ENCODE assay signal across 19 cellular contexts in genomic region chr9:78677326-78677725, GRCh38.
"Had no signal": no experiment of that assay in that cellular context is flagged by ENCODE, and none has a peak within 500 bp of the region (broad histone marks: within the 10 kb centered on the region; RNA-seq: fewer than 3 reads in every experiment).

No MANE protein-coding gene starts in this region.

- H3K27me3 Mint-ChIP-seq: activated B cell treated with CpG ODN at 0.5 μM for 24 hours; activated naive CD8-positive, alpha-beta T cell treated with anti-CD3 and anti-CD28 coated beads for 36 hours had no signal

- H3K4me1 Mint-ChIP-seq: activated B cell treated with CpG ODN at 0.5 μM for 24 hours; activated naive CD8-positive, alpha-beta T cell treated with anti-CD3 and anti-CD28 coated beads for 36 hours; natural killer cell had no signal

- H3K9me3 Mint-ChIP-seq: activated B cell treated with CpG ODN at 0.5 μM for 24 hours; activated naive CD8-positive, alpha-beta T cell treated with anti-CD3 and anti-CD28 coated beads for 36 hours; activated T-cell treated with anti-CD3 and anti-CD28 coated beads, Interleukin-2, amount 50 U/mL, for 72 hours had no signal

- ATAC-seq: activated T-cell treated with anti-CD3 and anti-CD28 coated beads, Interleukin-2, amount 50 U/mL, for 72 hours; heart left ventricle; left lung; natural killer cell; right cardiac atrium; stimulated activated naive CD8-positive, alpha-beta T cell treated with anti-CD3 and anti-CD28 coated beads, Interleukin-15, Interleukin-2, amounts not matched to agents 100 U/mL and 50 U/mL, for 24 hours had no signal

- H3K36me3 Mint-ChIP-seq: activated naive CD8-positive, alpha-beta T cell treated with anti-CD3 and anti-CD28 coated beads for 36 hours; natural killer cell had no signal

- H3K4me1 ChIP-seq: breast epithelium, heart left ventricle, left lung, transverse colon, vagina had no signal

- H3K9me3 ChIP-seq: breast epithelium, heart left ventricle, left lung, transverse colon, vagina had no signal

- H3K4me3 Mint-ChIP-seq: activated B cell treated with CpG ODN at 0.5 μM for 24 hours; activated naive CD8-positive, alpha-beta T cell treated with anti-CD3 and anti-CD28 coated beads for 36 hours; activated T-cell treated with anti-CD3 and anti-CD28 coated beads, Interleukin-2, amount 50 U/mL, for 72 hours; natural killer cell had no signal

- DNase-seq: activated B cell treated with CpG ODN at 0.5 μM for 24 hours; activated CD4-positive, alpha-beta T cell treated with anti-CD3 and anti-CD28 coated beads for 48 hours; activated CD8-positive, alpha-beta memory T cell treated with anti-CD3 and anti-CD28 coated beads, Interleukin-2, amount 50 U/mL, for 48 hours; activated naive CD8-positive, alpha-beta T cell treated with anti-CD3 and anti-CD28 coated beads for 36 hours; activated T-cell treated with anti-CD3 and anti-CD28 coated beads, Interleukin-2, amount 50 U/mL, for 72 hours; cerebellar nuclear complex; effector CD8-positive, alpha-beta T cell; heart left ventricle; left lung; mesendoderm; natural killer cell; right cardiac atrium; small intestine; stimulated activated CD4-positive, alpha-beta T cell treated with anti-CD3 and anti-CD28 coated beads, Interleukin-4, amount 100 ng/mL, for 4 hours; stimulated activated CD8-positive, alpha-beta memory T cell treated with anti-CD3 and anti-CD28 coated beads, Interleukin-4, amount 100 ng/mL, for 48 hours; stimulated activated naive CD8-positive, alpha-beta T cell treated with anti-CD3 and anti-CD28 coated beads, Interleukin-15, Interleukin-2, amounts not matched to agents 100 U/mL and 50 U/mL, for 24 hours; transverse colon had no signal

- H3K27me3 ChIP-seq: breast epithelium, heart left ventricle, left lung, transverse colon, vagina had no signal

- H3K4me3 ChIP-seq: breast epithelium, heart left ventricle, left lung, transverse colon, vagina had no signal

- H3K27ac ChIP-seq: breast epithelium, heart left ventricle, left lung, transverse colon, vagina had no signal

- H3K27ac Mint-ChIP-seq: activated B cell treated with CpG ODN at 0.5 μM for 24 hours; activated naive CD8-positive, alpha-beta T cell treated with anti-CD3 and anti-CD28 coated beads for 36 hours; activated T-cell treated with anti-CD3 and anti-CD28 coated beads, Interleukin-2, amount 50 U/mL, for 72 hours; natural killer cell had no signal

- H3K36me3 ChIP-seq: breast epithelium, heart left ventricle, left lung, transverse colon, vagina had no signal
